29 cellular contexts compared by ENCODE assay signal in the genomic region with DNA sequence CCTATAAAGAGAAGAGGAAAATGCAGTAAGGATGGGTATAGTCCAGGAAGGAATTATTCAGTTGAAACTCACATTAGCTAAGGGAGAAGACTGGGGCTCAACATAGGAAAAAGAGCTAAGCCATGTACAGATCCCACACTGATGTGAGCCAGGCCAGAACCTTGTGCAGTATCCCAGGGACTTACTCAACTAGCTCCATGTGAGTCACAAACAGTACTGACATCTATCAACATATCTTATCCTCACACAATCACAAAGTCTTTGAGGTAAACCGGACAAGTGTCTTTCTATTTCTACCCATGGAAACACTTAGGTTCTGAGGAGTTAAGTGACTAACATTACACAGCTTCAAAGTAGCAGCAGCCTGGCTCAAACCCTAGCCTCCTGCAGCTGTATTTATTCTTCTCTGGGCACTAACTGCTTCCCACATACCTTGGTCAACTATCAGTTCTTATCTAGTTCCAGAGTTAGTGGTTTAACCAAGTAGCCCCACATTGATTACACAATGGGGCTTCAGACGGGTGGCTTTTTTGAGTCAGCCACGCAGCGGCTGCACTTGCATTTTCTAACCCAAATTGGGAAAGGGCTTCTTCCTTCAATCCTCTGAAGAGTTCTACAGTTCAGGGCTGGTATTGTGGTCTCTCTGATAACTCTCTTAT. TPM values are rescaled to one million over a fixed set of nuclear protein-coding genes. Genes with fewer than 3 reads are reported as not detected.
DNase-seq lines count a peak whose midpoint lies in the region; ATAC-seq, FAIRE-seq and TF ChIP-seq lines count a peak whose summit lies in the region.
"Had no signal": no experiment of that assay in that cellular context is flagged by ENCODE, and none has a peak within 500 bp of the region (broad histone marks: within the 10 kb centered on the region; RNA-seq: fewer than 3 reads in every experiment).

No MANE protein-coding gene starts in this region.

- peak; percentile 52 for FAIRE-seq in bronchial epithelial cell (lab: Jason Lieb, UNC)

- H3K4me1 Mint-ChIP-seq in activated naive CD4-positive, alpha-beta T cell treated with anti-CD3 and anti-CD28 coated beads, Interleukin-2, amount 10 ng/mL, durations not matched to agents 7 days and 5 days: no peaks in the 10 kb centered on the region
- H3K4me1 Mint-ChIP-seq in T-cell: peaks cover 0 to 2% (median 0%) of the 10 kb centered on the region in 3 donors

- H3K36me3 ChIP-seq in bronchial epithelial cell (ENCODE audit: control insufficient read depth, insufficient read depth, low read length): no peaks in the 10 kb centered on the region
- H3K36me3 ChIP-seq: ascending aorta, esophagus squamous epithelium, neutrophil, vagina had no signal

- TF ChIP-seq CTCF in bronchial epithelial cell (IDR thresholded peaks at IDR 0.05; ENCODE audit: insufficient read depth, low read length, severe bottlenecking): no peak

- no peaks in the 10 kb centered on the region for H3K27me3 ChIP-seq in bronchial epithelial cell (ENCODE audit: control insufficient read depth, insufficient read depth, low read length)
- H3K27me3 ChIP-seq: ascending aorta, esophagus squamous epithelium, neutrophil, vagina had no signal

- no peaks in the 10 kb centered on the region for H3K27me3 Mint-ChIP-seq in activated naive CD4-positive, alpha-beta T cell treated with anti-CD3 and anti-CD28 coated beads, Interleukin-2, amount 10 ng/mL, durations not matched to agents 7 days and 5 days
- peaks cover 4 to 7% of the 10 kb centered on the region in 2 donors for H3K27me3 Mint-ChIP-seq in T-cell

- POLR2A ChIA-PET in T-cell (lab: Charles Lee): no interaction called here

- no peak overlapping the region for H3K27ac Mint-ChIP-seq in activated naive CD4-positive, alpha-beta T cell treated with anti-CD3 and anti-CD28 coated beads, Interleukin-2, amount 50 U/mL, for 72 hours
- no peak overlapping the region for H3K27ac Mint-ChIP-seq in activated naive CD4-positive, alpha-beta T cell treated with anti-CD3 and anti-CD28 coated beads, Interleukin-2, amount 10 ng/mL, durations not matched to agents 7 days and 5 days
- no peak overlapping the region for H3K27ac Mint-ChIP-seq in T-cell

- no peaks in the 10 kb centered on the region for H3K36me3 Mint-ChIP-seq in activated naive CD4-positive, alpha-beta T cell treated with anti-CD3 and anti-CD28 coated beads, Interleukin-2, amount 50 U/mL, for 72 hours
- H3K36me3 Mint-ChIP-seq in activated naive CD4-positive, alpha-beta T cell treated with anti-CD3 and anti-CD28 coated beads, Interleukin-2, amount 10 ng/mL, durations not matched to agents 7 days and 5 days: no peaks in the 10 kb centered on the region
- H3K36me3 Mint-ChIP-seq in T-cell: no peaks in the 10 kb centered on the region

- CTCF ChIA-PET in activated naive CD4-positive, alpha-beta T cell treated with anti-CD3 and anti-CD28 coated beads, Interleukin-2, amount 10 ng/mL, durations not matched to agents 7 days and 5 days (lab: Charles Lee): no interaction called here
- CTCF ChIA-PET in T-cell (lab: Charles Lee): no interaction called here

- ATAC-seq in activated naive CD4-positive, alpha-beta T cell treated with anti-CD3 and anti-CD28 coated beads, Interleukin-2, amount 50 U/mL, for 72 hours: peak; percentile 57 to 75
- ATAC-seq in T-cell (replicated peaks in 1 of 4): no peak
- ATAC-seq: SK-N-SH treated with all-trans-retinoic acid at 6 μM for 48 hours had no signal

- no peaks in the 10 kb centered on the region for H3K9me3 Mint-ChIP-seq in activated naive CD4-positive, alpha-beta T cell treated with anti-CD3 and anti-CD28 coated beads, Interleukin-2, amount 50 U/mL, for 72 hours
- H3K9me3 Mint-ChIP-seq in activated naive CD4-positive, alpha-beta T cell treated with anti-CD3 and anti-CD28 coated beads, Interleukin-2, amount 10 ng/mL, durations not matched to agents 7 days and 5 days: no peaks in the 10 kb centered on the region
- H3K9me3 Mint-ChIP-seq in T-cell: peaks cover 0 to 3% (median 0%) of the 10 kb centered on the region in 3 donors

- no peak for DNase-seq in activated naive CD4-positive, alpha-beta T cell treated with anti-CD3 and anti-CD28 coated beads, Interleukin-2, amount 50 U/mL, for 72 hours (ENCODE audit: low spot score in 2 of 2)
- DNase-seq in activated naive CD4-positive, alpha-beta T cell treated with anti-CD3 and anti-CD28 coated beads, Interleukin-2, amount 10 ng/mL, durations not matched to agents 7 days and 5 days: no peak
- DNase-seq in NOMO-1 treated with DMSO at 0.1 percent for 48 hours (lab: John Stamatoyannopoulos, UW; ENCODE audit: unreplicated experiment): peak; percentile 47
- peak; percentile 36 for DNase-seq in bronchial epithelial cell (ENCODE audit: low read depth)
- DNase-seq in T-cell: no peak
- DNase-seq in midbrain (lab: John Stamatoyannopoulos, UW): no peak
- DNase-seq in G401 (ENCODE audit: low spot score): no peak
- no peak for DNase-seq in DMS 273 (lab: John Stamatoyannopoulos, UW; ENCODE audit: unreplicated experiment)
- DNase-seq: ACHN; activated CD8-positive, alpha-beta memory T cell treated with anti-CD3 and anti-CD28 coated beads, Interleukin-2, amount 50 U/mL, for 4 hours; activated naive CD4-positive, alpha-beta T cell; cerebellar nuclear complex; DMS153; effector CD8-positive, alpha-beta T cell; esophagus squamous epithelium; KG1; NCI-H1092 treated with DMSO at 0.1 percent for 48 hours; NCI-H2107; NCI-H524; stimulated activated CD4-positive, alpha-beta T cell treated with anti-CD3 and anti-CD28 coated beads, Interleukin-4, amount 100 ng/mL, for 24 hours; substantia nigra had no signal

- in situ Hi-C loops in G401 (cut with HindIII; ENCODE audit: low sequenced_read_pairs): no loop called here

- H3K4me3 Mint-ChIP-seq in activated naive CD4-positive, alpha-beta T cell treated with anti-CD3 and anti-CD28 coated beads, Interleukin-2, amount 10 ng/mL, durations not matched to agents 7 days and 5 days: no peak overlapping the region
- H3K4me3 Mint-ChIP-seq in T-cell: no peak overlapping the region

- H3K4me3 ChIP-seq in bronchial epithelial cell (ENCODE audit: low read depth, low read length): no peak overlapping the region
- H3K4me3 ChIP-seq: ascending aorta, esophagus squamous epithelium, skin epidermis, vagina had no signal

RNA-seq across cellular contexts. Expression of gene CD5L, which starts 9.5 kb away (rescaled TPM):
- total RNA-seq in activated naive CD4-positive, alpha-beta T cell treated with anti-CD3 and anti-CD28 coated beads, Interleukin-2, amount 50 U/mL, for 72 hours: not detected
- total RNA-seq in bronchial epithelial cell (not detected in 2 replicates), T-cell (not detected)
- total RNA-seq in G401 (2014; rRNA removed; shearing (Covaris generic)): not detected in 2 replicates
- total RNA-seq: ascending aorta, glomerular endothelial cell, mucosa of gallbladder, pulmonary artery endothelial cell, vagina had no signal

RNA-seq across cellular contexts. Expression of gene FCRL1, which starts 12.2 kb away (rescaled TPM):
- not detected for total RNA-seq in activated naive CD4-positive, alpha-beta T cell treated with anti-CD3 and anti-CD28 coated beads, Interleukin-2, amount 50 U/mL, for 72 hours
- not detected in 2 replicates for total RNA-seq in bronchial epithelial cell
- 10 to 100 TPM in 1 of 5 donors, 1 to 10 TPM in 4; 2.4 to 11.9 (median 4.9) TPM for total RNA-seq in T-cell
- total RNA-seq in G401 (2014; rRNA removed; shearing (Covaris generic)): not detected in 2 replicates
- total RNA-seq: ascending aorta, esophagus squamous epithelium, glomerular endothelial cell, mucosa of gallbladder, pulmonary artery endothelial cell had no signal

RNA-seq across cellular contexts. Expression of gene FCRL2, which starts 55.2 kb away (rescaled TPM):
- total RNA-seq in activated naive CD4-positive, alpha-beta T cell treated with anti-CD3 and anti-CD28 coated beads, Interleukin-2, amount 50 U/mL, for 72 hours: not detected
- total RNA-seq in bronchial epithelial cell (not detected in 2 replicates), T-cell (1 to 10 TPM; 1.2 to 3.4 (median 1.5) TPM)
- total RNA-seq in G401 (2014; rRNA removed; shearing (Covaris generic)): not detected in 2 replicates
- total RNA-seq: ascending aorta, glomerular endothelial cell, pulmonary artery endothelial cell, vagina had no signal

Comparison
In these comparisons a context has a peak if more than half of its experiments do, and no peak if none do; other contexts are left out.
1. ATAC-seq: peak in activated naive CD4-positive, alpha-beta T cell treated with anti-CD3 and anti-CD28 coated beads, Interleukin-2, amount 50 U/mL, for 72 hours (2 of 2); none in T-cell (0 of 4).
2. DNase-seq: peak in NOMO-1 treated with DMSO at 0.1 percent for 48 hours (single experiment) and bronchial epithelial cell (single experiment); none in activated naive CD4-positive, alpha-beta T cell treated with anti-CD3 and anti-CD28 coated beads, Interleukin-2, amount 50 U/mL, for 72 hours (0 of 2), activated naive CD4-positive, alpha-beta T cell treated with anti-CD3 and anti-CD28 coated beads, Interleukin-2, amount 10 ng/mL, durations not matched to agents 7 days and 5 days (single experiment), T-cell (0 of 34), midbrain (single experiment), G401 (single experiment) and DMS 273 (single experiment).